1 cellular context compared by ENCODE assay signal in genomic region chr19:38315657-38316476, GRCh38.
TF ChIP-seq lines count a peak whose summit lies in the region.

A gene with protein sequence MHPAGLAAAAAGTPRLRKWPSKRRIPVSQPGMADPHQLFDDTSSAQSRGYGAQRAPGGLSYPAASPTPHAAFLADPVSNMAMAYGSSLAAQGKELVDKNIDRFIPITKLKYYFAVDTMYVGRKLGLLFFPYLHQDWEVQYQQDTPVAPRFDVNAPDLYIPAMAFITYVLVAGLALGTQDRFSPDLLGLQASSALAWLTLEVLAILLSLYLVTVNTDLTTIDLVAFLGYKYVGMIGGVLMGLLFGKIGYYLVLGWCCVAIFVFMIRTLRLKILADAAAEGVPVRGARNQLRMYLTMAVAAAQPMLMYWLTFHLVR (minus strand): TSS chr19:38315947. CDS start chr19:38315917, 30 bp downstream.

TF ChIP-seq in HepG2, 621 proteins besides CTCF, POLR2A, EP300 and RAD21 (continued from another document and continues in another):
- TF ChIP-seq, protein P1, sequence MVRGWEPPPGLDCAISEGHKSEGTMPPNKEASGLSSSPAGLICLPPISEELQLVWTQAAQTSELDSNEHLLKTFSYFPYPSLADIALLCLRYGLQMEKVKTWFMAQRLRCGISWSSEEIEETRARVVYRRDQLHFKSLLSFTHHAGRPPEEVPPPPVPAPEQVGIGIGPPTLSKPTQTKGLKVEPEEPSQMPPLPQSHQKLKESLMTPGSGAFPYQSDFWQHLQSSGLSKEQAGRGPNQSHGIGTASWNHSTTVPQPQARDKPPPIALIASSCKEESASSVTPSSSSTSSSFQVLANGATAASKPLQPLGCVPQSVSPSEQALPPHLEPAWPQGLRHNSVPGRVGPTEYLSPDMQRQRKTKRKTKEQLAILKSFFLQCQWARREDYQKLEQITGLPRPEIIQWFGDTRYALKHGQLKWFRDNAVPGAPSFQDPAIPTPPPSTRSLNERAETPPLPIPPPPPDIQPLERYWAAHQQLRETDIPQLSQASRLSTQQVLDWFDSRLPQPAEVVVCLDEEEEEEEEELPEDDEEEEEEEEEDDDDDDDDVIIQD (CRISPR knock-in tag; IDR thresholded peaks at IDR 0.05; ENCODE audit: low read depth): no peak
- TF ChIP-seq GFI1 (CRISPR knock-in tag; IDR thresholded peaks at IDR 0.05; ENCODE audit: borderline replicate concordance) (no peak), ZNF646 (CRISPR knock-in tag; IDR thresholded peaks at IDR 0.05) (no peak), DMAP1 (CRISPR knock-in tag; IDR thresholded peaks at IDR 0.05) (0 out of 2 replicates have a peak, but pooled peaks have one; percentile 38), ZBTB49 (CRISPR knock-in tag; IDR thresholded peaks at IDR 0.05; ENCODE audit: borderline replicate concordance) (no peak), HOXA7 (CRISPR knock-in tag; IDR thresholded peaks at IDR 0.05) (no peak), ZNF501 (CRISPR knock-in tag; IDR thresholded peaks at IDR 0.05) (peak; percentile 2; the same call in 1 of the 2 replicates), ZNF280B (CRISPR knock-in tag; IDR thresholded peaks at IDR 0.05; ENCODE audit: borderline replicate concordance) (no peak), NFIB (CRISPR knock-in tag; IDR thresholded peaks at IDR 0.05; ENCODE audit: borderline replicate concordance) (no peak), CBX5 (CRISPR knock-in tag; IDR thresholded peaks at IDR 0.05; ENCODE audit: borderline replicate concordance) (no peak), ZSCAN20 (CRISPR knock-in tag; IDR thresholded peaks at IDR 0.05; ENCODE audit: borderline replicate concordance) (no peak), NR1H2 (CRISPR knock-in tag; IDR thresholded peaks at IDR 0.05; ENCODE audit: borderline replicate concordance, low read depth) (no peak), ZNF143 (CRISPR knock-in tag; IDR thresholded peaks at IDR 0.05) (peak; percentile 73), NFYC (CRISPR knock-in tag; IDR thresholded peaks at IDR 0.05) (peak; percentile 70), PAX8 (CRISPR knock-in tag; IDR thresholded peaks at IDR 0.05; ENCODE audit: borderline replicate concordance) (no peak), CHD4 (IDR thresholded peaks at IDR 0.05; ENCODE audit: borderline replicate concordance, low read length) (0 out of 2 replicates have a peak, but pooled peaks have one; percentile 60), ZNF709 (CRISPR knock-in tag; IDR thresholded peaks at IDR 0.05) (no peak), SNAPC2 (CRISPR knock-in tag; IDR thresholded peaks at IDR 0.05) (peak; percentile 96; the same call in 1 of the 2 replicates), MEIS2 (CRISPR knock-in tag; IDR thresholded peaks at IDR 0.05) (peak; percentile 44; the same call in 1 of the 2 replicates), ZBTB38 (CRISPR knock-in tag; IDR thresholded peaks at IDR 0.05) (peak; percentile 34; the same call in 1 of the 2 replicates), ARNT2 (CRISPR knock-in tag; IDR thresholded peaks at IDR 0.05; ENCODE audit: low read depth) (peak; percentile 72), MEF2D (CRISPR knock-in tag; IDR thresholded peaks at IDR 0.05) (0 out of 2 replicates have a peak, but pooled peaks have one; percentile 40), PHF21A (CRISPR knock-in tag; IDR thresholded peaks at IDR 0.05) (peak; percentile 38; the same call in 1 of the 2 replicates), ZNF557 (CRISPR knock-in tag; IDR thresholded peaks at IDR 0.05) (no peak), ZFP36L2 (CRISPR knock-in tag; IDR thresholded peaks at IDR 0.05) (no peak), ZNF264 (CRISPR knock-in tag; IDR thresholded peaks at IDR 0.05) (0 out of 2 replicates have a peak, but pooled peaks have one; percentile 50), HOXA3 (CRISPR knock-in tag; IDR thresholded peaks at IDR 0.05) (peak; percentile 68; the same call in 1 of the 2 replicates), ZNF383 (CRISPR knock-in tag; IDR thresholded peaks at IDR 0.05; ENCODE audit: borderline replicate concordance) (no peak), ZNF777 (CRISPR knock-in tag; IDR thresholded peaks at IDR 0.05) (no peak), NR2C2 (CRISPR knock-in tag; IDR thresholded peaks at IDR 0.05; ENCODE audit: borderline replicate concordance) (peak; percentile 94), RXRA (CRISPR knock-in tag; IDR thresholded peaks at IDR 0.05) (peak; percentile 62), ZFX (CRISPR knock-in tag; IDR thresholded peaks at IDR 0.05; ENCODE audit: low read depth) (peak; percentile 63; the same call in 1 of the 2 replicates), ZBTB2 (CRISPR knock-in tag; IDR thresholded peaks at IDR 0.05; ENCODE audit: low read depth) (peak; percentile 98), SALL2 (CRISPR knock-in tag; IDR thresholded peaks at IDR 0.05) (peak; percentile 55; the same call in 1 of the 2 replicates), NONO (IDR thresholded peaks at IDR 0.05) (no peak), NONO (CRISPR knock-in tag; conservative IDR thresholded peaks at IDR 0.05) (peak; percentile 66; the same call in 1 of the 2 replicates), SMYD3 (CRISPR knock-in tag; IDR thresholded peaks at IDR 0.05) (no peak), YY1 (IDR thresholded peaks at IDR 0.05; ENCODE audit: insufficient read depth, insufficient replicate concordance, low read depth, low read length) (peak; percentile 64), ZC3H13 (CRISPR knock-in tag; IDR thresholded peaks at IDR 0.05) (no peak), NRL (CRISPR knock-in tag; IDR thresholded peaks at IDR 0.05; ENCODE audit: borderline replicate concordance) (no peak)
- TF ChIP-seq, protein P2, sequence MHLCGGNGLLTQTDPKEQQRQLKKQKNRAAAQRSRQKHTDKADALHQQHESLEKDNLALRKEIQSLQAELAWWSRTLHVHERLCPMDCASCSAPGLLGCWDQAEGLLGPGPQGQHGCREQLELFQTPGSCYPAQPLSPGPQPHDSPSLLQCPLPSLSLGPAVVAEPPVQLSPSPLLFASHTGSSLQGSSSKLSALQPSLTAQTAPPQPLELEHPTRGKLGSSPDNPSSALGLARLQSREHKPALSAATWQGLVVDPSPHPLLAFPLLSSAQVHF (CRISPR knock-in tag; IDR thresholded peaks at IDR 0.05): no peak
- TF ChIP-seq, protein P3, sequence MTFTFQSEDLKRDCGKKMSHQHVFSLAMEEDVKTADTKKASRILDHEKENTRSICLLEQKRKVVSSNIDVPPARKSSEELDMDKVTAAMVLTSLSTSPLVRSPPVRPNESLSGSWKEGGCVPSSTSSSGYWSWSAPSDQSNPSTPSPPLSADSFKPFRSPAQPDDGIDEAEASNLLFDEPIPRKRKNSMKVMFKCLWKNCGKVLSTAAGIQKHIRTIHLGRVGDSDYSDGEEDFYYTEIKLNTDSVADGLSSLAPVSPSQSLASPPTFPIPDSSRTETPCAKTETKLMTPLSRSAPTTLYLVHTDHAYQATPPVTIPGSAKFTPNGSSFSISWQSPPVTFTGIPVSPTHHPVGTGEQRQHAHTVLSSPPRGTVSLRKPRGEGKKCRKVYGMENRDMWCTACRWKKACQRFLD (CRISPR knock-in tag; IDR thresholded peaks at IDR 0.05; ENCODE audit: borderline replicate concordance): no peak
- TF ChIP-seq, protein P4, sequence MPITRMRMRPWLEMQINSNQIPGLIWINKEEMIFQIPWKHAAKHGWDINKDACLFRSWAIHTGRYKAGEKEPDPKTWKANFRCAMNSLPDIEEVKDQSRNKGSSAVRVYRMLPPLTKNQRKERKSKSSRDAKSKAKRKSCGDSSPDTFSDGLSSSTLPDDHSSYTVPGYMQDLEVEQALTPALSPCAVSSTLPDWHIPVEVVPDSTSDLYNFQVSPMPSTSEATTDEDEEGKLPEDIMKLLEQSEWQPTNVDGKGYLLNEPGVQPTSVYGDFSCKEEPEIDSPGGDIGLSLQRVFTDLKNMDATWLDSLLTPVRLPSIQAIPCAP (CRISPR knock-in tag; IDR thresholded peaks at IDR 0.05; ENCODE audit: low read depth): no peak
- TF ChIP-seq, protein P5, sequence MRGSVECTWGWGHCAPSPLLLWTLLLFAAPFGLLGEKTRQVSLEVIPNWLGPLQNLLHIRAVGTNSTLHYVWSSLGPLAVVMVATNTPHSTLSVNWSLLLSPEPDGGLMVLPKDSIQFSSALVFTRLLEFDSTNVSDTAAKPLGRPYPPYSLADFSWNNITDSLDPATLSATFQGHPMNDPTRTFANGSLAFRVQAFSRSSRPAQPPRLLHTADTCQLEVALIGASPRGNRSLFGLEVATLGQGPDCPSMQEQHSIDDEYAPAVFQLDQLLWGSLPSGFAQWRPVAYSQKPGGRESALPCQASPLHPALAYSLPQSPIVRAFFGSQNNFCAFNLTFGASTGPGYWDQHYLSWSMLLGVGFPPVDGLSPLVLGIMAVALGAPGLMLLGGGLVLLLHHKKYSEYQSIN (CRISPR knock-in tag; IDR thresholded peaks at IDR 0.05; ENCODE audit: borderline replicate concordance): no peak
